In the genomic region with DNA sequence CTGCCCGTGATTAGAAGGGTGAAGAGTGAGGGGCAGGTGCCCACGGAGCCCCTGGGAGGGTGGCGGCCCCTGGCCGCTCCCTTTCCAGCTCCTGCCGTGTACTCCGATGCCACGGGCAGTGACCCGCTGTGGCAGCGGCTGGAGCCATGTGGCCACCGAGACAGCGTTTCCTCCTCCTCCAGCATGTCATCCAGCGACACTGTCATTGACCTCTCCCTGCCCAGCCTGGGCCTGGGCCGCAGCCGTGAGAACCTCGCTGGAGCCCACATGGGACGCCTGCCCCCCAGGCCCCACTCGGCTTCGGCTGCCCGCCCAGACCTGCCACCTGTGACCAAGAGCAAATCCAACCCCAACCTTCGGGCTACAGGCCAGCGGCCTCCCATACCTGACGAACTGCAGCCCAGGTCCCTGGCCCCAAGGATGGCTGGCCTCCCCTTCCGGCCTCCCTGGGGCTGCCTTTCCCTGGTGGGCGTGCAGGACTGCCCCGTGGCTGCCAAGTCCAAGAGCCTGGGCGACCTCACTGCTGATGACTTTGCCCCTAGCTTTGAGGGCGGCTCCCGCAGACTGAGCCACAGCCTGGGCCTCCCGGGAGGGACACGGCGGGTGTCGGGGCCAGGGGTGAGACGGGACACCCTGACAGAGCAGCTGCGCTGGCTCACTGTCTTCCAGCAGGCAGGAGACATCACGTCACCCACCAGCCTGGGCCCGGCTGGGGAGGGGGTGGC, we compare ENCODE assay signal across 16 cellular contexts. TPM values are rescaled to one million over a fixed set of nuclear protein-coding genes. Genes with fewer than 3 reads are reported as not detected.
"Had no signal": no experiment of that assay in that cellular context is flagged by ENCODE, and none has a peak within 500 bp of the region (broad histone marks: within the 10 kb centered on the region; RNA-seq: fewer than 3 reads in every experiment).

No MANE protein-coding gene starts in this region.

- H3K27me3 ChIP-seq: brain microvascular endothelial cell had no signal

- H3K9me3 Mint-ChIP-seq: dendritic cell treated with granulocyte-macrophage colony-stimulating factor and Interleukin-4, amounts not matched to agents 40 ng/mL and 50 ng/mL, for 4 days; effector memory CD8-positive, alpha-beta T cell; T-helper 1 cell treated with Interleukin-12 subunit alpha and Interleukin-12 subunit beta and Interleukin-4 antibody, amounts not matched to agents 30 μg/mL and 1 μg/mL, for 36 hours had no signal

- H3K27ac Mint-ChIP-seq: activated naive CD8-positive, alpha-beta T cell; dendritic cell treated with granulocyte-macrophage colony-stimulating factor and Interleukin-4, amounts not matched to agents 40 ng/mL and 50 ng/mL, for 4 days; T-helper 1 cell treated with Interleukin-12 subunit alpha and Interleukin-12 subunit beta and Interleukin-4 antibody, amounts not matched to agents 30 μg/mL and 1 μg/mL, for 36 hours had no signal

- H3K36me3 Mint-ChIP-seq: activated naive CD8-positive, alpha-beta T cell had no signal

- H3K4me3 Mint-ChIP-seq: activated naive CD8-positive, alpha-beta T cell; dendritic cell treated with granulocyte-macrophage colony-stimulating factor and Interleukin-4, amounts not matched to agents 40 ng/mL and 50 ng/mL, for 4 days; effector memory CD8-positive, alpha-beta T cell; T-helper 1 cell treated with Interleukin-12 subunit alpha and Interleukin-12 subunit beta and Interleukin-4 antibody, amounts not matched to agents 30 μg/mL and 1 μg/mL, for 36 hours had no signal

- H3K9me3 ChIP-seq: spleen, transverse colon had no signal

- H3K4me3 ChIP-seq: spleen, transverse colon had no signal

- H3K27ac ChIP-seq: brain microvascular endothelial cell, epithelial cell of prostate, spleen, transverse colon had no signal

- DNase-seq: activated CD4-positive, alpha-beta T cell treated with anti-CD3 and anti-CD28 coated beads, Interleukin-2, amount 50 U/mL, for 1 hour; activated CD4-positive, CD25-positive, alpha-beta regulatory T cell; activated effector memory CD4-positive, alpha-beta T cell treated with Interleukin-2 at 50 U/mL for 16 hours; brain microvascular endothelial cell; effector memory CD8-positive, alpha-beta T cell; hippocampal formation; spleen; stimulated activated CD4-positive, alpha-beta T cell treated with anti-CD3 and anti-CD28 coated beads, Interleukin-1b, Interleukin-23, amount 100 ng/mL, for 48 hours; stimulated activated naive CD4-positive, alpha-beta T cell; transverse colon had no signal

- H3K27me3 Mint-ChIP-seq: activated naive CD8-positive, alpha-beta T cell; effector memory CD8-positive, alpha-beta T cell had no signal

- ATAC-seq: effector memory CD8-positive, alpha-beta T cell; right cardiac atrium had no signal

RNA-seq across cellular contexts. Expression of a gene that starts 25.7 kb away (rescaled TPM):
- polyA plus RNA-seq: liver had no signal
